ENCODE assay signal across 8 cellular contexts in the genomic region with DNA sequence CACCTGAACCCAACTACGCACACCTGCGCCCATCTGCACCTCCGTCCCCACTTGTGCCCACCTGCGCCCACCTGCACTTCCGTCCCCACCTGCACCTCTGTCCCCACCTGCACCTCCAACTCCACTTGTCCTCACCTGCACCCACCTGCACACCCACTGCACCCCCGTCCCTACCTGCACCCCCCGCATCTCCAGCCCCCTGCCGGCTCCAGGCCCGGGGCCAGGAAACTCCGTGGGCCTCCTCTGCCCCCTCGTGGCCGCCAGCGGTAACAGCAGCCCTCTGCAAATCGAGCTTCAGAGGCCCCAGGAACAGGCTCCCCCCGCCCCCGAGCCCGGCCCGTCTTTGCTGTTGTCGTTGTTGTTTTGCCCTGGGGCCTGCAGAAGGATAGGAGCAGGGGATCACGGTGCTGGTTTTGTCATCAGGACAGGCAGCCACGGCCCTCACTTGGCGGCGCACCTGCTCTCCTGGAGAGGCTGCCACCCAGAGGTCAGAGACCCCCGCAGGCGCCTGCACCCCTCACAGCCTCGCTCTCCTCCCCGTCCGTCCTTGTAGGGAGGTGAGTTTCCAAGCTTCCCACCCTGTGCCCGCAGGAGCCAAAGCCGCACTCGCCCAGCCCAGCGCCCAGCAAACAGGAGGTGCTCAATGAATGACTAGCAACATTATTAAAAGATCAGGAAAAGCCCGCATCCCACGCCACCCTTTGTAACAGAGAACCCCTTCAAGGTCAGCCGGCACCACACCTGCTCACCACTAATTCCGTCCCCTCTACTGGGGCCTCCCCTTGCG.
DNase-seq lines count a peak whose midpoint lies in the region; ATAC-seq, FAIRE-seq and TF ChIP-seq lines count a peak whose summit lies in the region.

No MANE protein-coding gene starts in this region.

- peak; percentile 48 to 64 (median 55) for ATAC-seq in right lobe of liver
- no peak for ATAC-seq in GM21423 (IDR thresholded peaks at IDR 0.05; ENCODE audit: unreplicated experiment)

- no peaks in the 10 kb centered on the region for H3K36me3 ChIP-seq in right lobe of liver

- peak overlapping the region in 1 of 3 donors; percentile 96 for H3K27ac ChIP-seq in right lobe of liver

- DNase-seq in Daoy (ENCODE audit: low read depth) (peak; percentile 62), LoVo (ENCODE audit: low spot score) (peak; percentile 36), dermis blood vessel endothelial cell (peak; percentile 73), right lobe of liver (peak; percentile 72 to 80 (median 78)), RCC 7860 (ENCODE audit: low spot score) (no peak)
- DNase-seq in activated CD4-positive, alpha-beta T cell treated with anti-CD3 and anti-CD28 coated beads, Interleukin-2, amount 50 U/mL, for 48 hours, result peak; percentile 74 to 79
- DNase-seq in stimulated activated CD8-positive, alpha-beta memory T cell treated with anti-CD3 and anti-CD28 coated beads, Interleukin-12 subunit alpha, Interleukin-12 subunit beta, amount 100 ng/mL, for 1 hour (ENCODE audit: low read depth), result peak; percentile 52

- TF ChIP-seq CTCF in right lobe of liver (IDR thresholded peaks at IDR 0.05), result peak; percentile 59 to 89 (median 68)

- intact Hi-C loops in right lobe of liver (cut with DNase I), result no loop called here

- H3K9me3 ChIP-seq in right lobe of liver, result no peaks in the 10 kb centered on the region

- WGBS in right lobe of liver (ENCODE audit: insufficient coverage, low coverage, low lambda C conversion rate, missing lambda C conversion rate), result 10% methylated on average over 11 of the region's 37 CpGs

- H3K27me3 ChIP-seq in right lobe of liver, result no peaks in the 10 kb centered on the region

- peaks cover 0 to 40% (median 15%) of the 10 kb centered on the region in 4 donors for H3K4me1 ChIP-seq in right lobe of liver

- no peak for TF ChIP-seq POLR2A in right lobe of liver (IDR thresholded peaks at IDR 0.05)

- no peak overlapping the region for H3K4me3 ChIP-seq in right lobe of liver

- no peak for FAIRE-seq in RCC 7860 (lab: Jason Lieb, UNC)
